ENCODE assay signal across 8 cellular contexts in genomic region chr11:2533642-2534115, GRCh38.
DNase-seq lines count a peak whose midpoint lies in the region; ATAC-seq and TF ChIP-seq lines count a peak whose summit lies in the region.

No MANE protein-coding gene starts in this region.

- CTCF ChIA-PET in HEK293 (lab: Yijun Ruan, JAX) = interaction anchor here (0.5 to 7.0 kb wide), 36 partner anchors 10 to 875 kb away, joined by 3 to 456 read pairs (median 4); partner anchors contain the start of genes CDKN1C and PHLDA2

- H3K4me3 ChIP-seq in AG10803 (ENCODE audit: low read length) = peak overlapping the region; percentile 5; the same call in 1 of the 2 replicates
- H3K4me3 ChIP-seq in HEK293 (ENCODE audit: low read depth, low read length) = peak overlapping the region; percentile 4; the same call in 1 of the 2 replicates
- H3K4me3 ChIP-seq in fibroblast of lung (replicated peaks in 1 of 4; ENCODE audit: control extremely low read depth in 1 of 4, insufficient read depth in 1 of 4, low read depth in 3 of 4, low read length in 4 of 4) = no peak overlapping the region

- POLR2A ChIA-PET in HEK293 (lab: Yijun Ruan, JAX) = interaction anchor here (0.6 to 2.8 kb wide), 10 partner anchors 166 to 458 kb away, joined by 3 to 15 read pairs (median 5); partner anchors contain the start of genes CDKN1C, KCNQ1OT1, NAP1L4 and PHLDA2

- TF ChIP-seq CTCF in AG10803 (conservative IDR thresholded peaks at IDR 0.05; ENCODE audit: low read length) = no peak
- no peak for TF ChIP-seq CTCF in HEK293 (tag by site-specific recombination; IDR thresholded peaks at IDR 0.05)
- no peak for TF ChIP-seq CTCF in fibroblast of lung (conservative IDR thresholded peaks at IDR 0.05 in 1 of 2, IDR thresholded peaks at IDR 0.05 in 1 of 2; ENCODE audit: low read depth in 1 of 2, low read length in 2 of 2)
- no peak for TF ChIP-seq CTCF in natural killer cell (IDR thresholded peaks at IDR 0.05)

- peak overlapping the region; percentile 91 for H3K4me3 Mint-ChIP-seq in natural killer cell

- peak; percentile 44 to 56 (median 54) for ATAC-seq in natural killer cell
- ATAC-seq in HG02759 (IDR thresholded peaks at IDR 0.05; ENCODE audit: unreplicated experiment) = no peak
- ATAC-seq in GM21526 (IDR thresholded peaks at IDR 0.05; ENCODE audit: low FRiP score, unreplicated experiment) = no peak

- H3K9ac ChIP-seq in fibroblast of lung (ENCODE audit: insufficient read depth, low read length) = no peak overlapping the region

- no peaks in the 10 kb centered on the region for H3K9me3 Mint-ChIP-seq in natural killer cell

- H3K4me1 ChIP-seq in HEK293 (ENCODE audit: control insufficient read depth, insufficient read depth, low read length) (no peaks in the 10 kb centered on the region), fibroblast of lung (ENCODE audit: control insufficient read depth, extremely low read depth, insufficient read depth, low read length) (peaks cover 11% of the 10 kb centered on the region)

- peaks cover 12 to 15% of the 10 kb centered on the region in 2 donors for H3K4me1 Mint-ChIP-seq in natural killer cell

- intact Hi-C loops in natural killer cell (cut with micrococcal nuclease) = loop anchor here (1.0 to 2.0 kb wide), 5 partner anchors 355 to 883 kb away; no protein-coding TSS in a partner anchor

- peak overlapping the region; percentile 25 for H2AFZ ChIP-seq in fibroblast of lung (ENCODE audit: low read length)

- no peaks in the 10 kb centered on the region for H4K20me1 ChIP-seq in fibroblast of lung (ENCODE audit: control insufficient read depth, extremely low read depth, insufficient read depth, low read length)

- no peaks in the 10 kb centered on the region for H3K79me2 ChIP-seq in fibroblast of lung (ENCODE audit: control insufficient read depth, insufficient read depth, low read length)

- no peaks in the 10 kb centered on the region for H3K36me3 ChIP-seq in HEK293 (ENCODE audit: control insufficient read depth in 2 of 2, insufficient read depth in 1 of 2, low read length in 2 of 2)
- H3K36me3 ChIP-seq in fibroblast of lung (ENCODE audit: control insufficient read depth, insufficient read depth, low read length) = no peaks in the 10 kb centered on the region

- H3K27ac Mint-ChIP-seq in natural killer cell = no peak overlapping the region

- DNase-seq in AG10803 (ENCODE audit: low read depth) = peak; percentile 90
- peak; percentile 54 for DNase-seq in T1000 (lab: John Stamatoyannopoulos, UW)
- DNase-seq in fibroblast of lung (ENCODE audit: low read depth in 2 of 2) = peak; percentile 89 to 93
- DNase-seq in natural killer cell = peak; percentile 41
- DNase-seq in NCI-H128 (lab: John Stamatoyannopoulos, UW; ENCODE audit: unreplicated experiment) = no peak

- H3K36me3 Mint-ChIP-seq in natural killer cell = no peaks in the 10 kb centered on the region

- H3K27me3 Mint-ChIP-seq in natural killer cell (ENCODE audit: low read depth in 2 of 2) = peaks cover 11 to 13% of the 10 kb centered on the region in 2 donors

- H3K27ac ChIP-seq in HEK293 (ENCODE audit: extremely low read depth, low read depth, low read length) (no peak overlapping the region), fibroblast of lung (ENCODE audit: insufficient read depth, low read length) (peak overlapping the region; percentile 56)

- H3K9me3 ChIP-seq in HEK293 (ENCODE audit: control insufficient read depth, insufficient read depth, low read depth, low read length) = no peaks in the 10 kb centered on the region
- H3K9me3 ChIP-seq in fibroblast of lung (ENCODE audit: control insufficient read depth, insufficient read depth, low read depth, low read length) = no peaks in the 10 kb centered on the region

- H3K27me3 ChIP-seq in fibroblast of lung (ENCODE audit: control insufficient read depth, insufficient read depth, low read length) = no peaks in the 10 kb centered on the region

- H3K4me2 ChIP-seq in fibroblast of lung (ENCODE audit: extremely low read depth, insufficient read depth, low read length) = peak overlapping the region; percentile 70

TF ChIP-seq in HEK293, 187 proteins besides CTCF, POLR2A, EP300 and RAD21 (continues in another document):
- TF ChIP-seq, protein P1, sequence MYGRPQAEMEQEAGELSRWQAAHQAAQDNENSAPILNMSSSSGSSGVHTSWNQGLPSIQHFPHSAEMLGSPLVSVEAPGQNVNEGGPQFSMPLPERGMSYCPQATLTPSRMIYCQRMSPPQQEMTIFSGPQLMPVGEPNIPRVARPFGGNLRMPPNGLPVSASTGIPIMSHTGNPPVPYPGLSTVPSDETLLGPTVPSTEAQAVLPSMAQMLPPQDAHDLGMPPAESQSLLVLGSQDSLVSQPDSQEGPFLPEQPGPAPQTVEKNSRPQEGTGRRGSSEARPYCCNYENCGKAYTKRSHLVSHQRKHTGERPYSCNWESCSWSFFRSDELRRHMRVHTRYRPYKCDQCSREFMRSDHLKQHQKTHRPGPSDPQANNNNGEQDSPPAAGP (tag by site-specific recombination; IDR thresholded peaks at IDR 0.05) = peak; percentile 40; the same call in 1 of the 2 replicates
- TF ChIP-seq, protein P2, sequence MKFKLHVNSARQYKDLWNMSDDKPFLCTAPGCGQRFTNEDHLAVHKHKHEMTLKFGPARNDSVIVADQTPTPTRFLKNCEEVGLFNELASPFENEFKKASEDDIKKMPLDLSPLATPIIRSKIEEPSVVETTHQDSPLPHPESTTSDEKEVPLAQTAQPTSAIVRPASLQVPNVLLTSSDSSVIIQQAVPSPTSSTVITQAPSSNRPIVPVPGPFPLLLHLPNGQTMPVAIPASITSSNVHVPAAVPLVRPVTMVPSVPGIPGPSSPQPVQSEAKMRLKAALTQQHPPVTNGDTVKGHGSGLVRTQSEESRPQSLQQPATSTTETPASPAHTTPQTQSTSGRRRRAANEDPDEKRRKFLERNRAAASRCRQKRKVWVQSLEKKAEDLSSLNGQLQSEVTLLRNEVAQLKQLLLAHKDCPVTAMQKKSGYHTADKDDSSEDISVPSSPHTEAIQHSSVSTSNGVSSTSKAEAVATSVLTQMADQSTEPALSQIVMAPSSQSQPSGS (tag by site-specific recombination; IDR thresholded peaks at IDR 0.05; ENCODE audit: low read depth) = peak; percentile 87
- TF ChIP-seq IKZF3 (tag by site-specific recombination; IDR thresholded peaks at IDR 0.05) (peak; percentile 74), KLF1 (tag by site-specific recombination; IDR thresholded peaks at IDR 0.05) (peak; percentile 40), GLIS1 (tag by site-specific recombination; IDR thresholded peaks at IDR 0.05) (peak; percentile 80), ZNF488 (tag by site-specific recombination; IDR thresholded peaks at IDR 0.05) (no peak), ZNF302 (tag by site-specific recombination; IDR thresholded peaks at IDR 0.05; ENCODE audit: low read depth) (no peak), SP7 (tag by site-specific recombination; IDR thresholded peaks at IDR 0.05) (0 out of 2 replicates have a peak, but pooled peaks have one; percentile 41), ZNF10 (tag by site-specific recombination; IDR thresholded peaks at IDR 0.05) (no peak), ZXDB (tag by site-specific recombination; IDR thresholded peaks at IDR 0.05) (0 out of 2 replicates have a peak, but pooled peaks have one; percentile 15), OSR2 (tag by site-specific recombination; IDR thresholded peaks at IDR 0.05) (no peak), ZNF626 (tag by site-specific recombination; IDR thresholded peaks at IDR 0.05) (no peak), TRIM28 (IDR thresholded peaks at IDR 0.05; ENCODE audit: borderline replicate concordance, low read length) (peak; percentile 34; the same call in 1 of the 2 replicates), HOXC10 (CRISPR knock-in tag; IDR thresholded peaks at IDR 0.05) (no peak), FEZF1 (tag by site-specific recombination; IDR thresholded peaks at IDR 0.05) (peak; percentile 76), ZNF366 (tag by site-specific recombination; conservative IDR thresholded peaks at IDR 0.05) (0 out of 2 replicates have a peak, but pooled peaks have one; percentile 27), KLF8 (tag by site-specific recombination; IDR thresholded peaks at IDR 0.05) (0 out of 2 replicates have a peak, but pooled peaks have one; percentile 20), ZNF341 (tag by site-specific recombination; IDR thresholded peaks at IDR 0.05; ENCODE audit: low read depth) (0 out of 2 replicates have a peak, but pooled peaks have one; percentile 37), ZEB2 (tag by site-specific recombination; IDR thresholded peaks at IDR 0.05) (peak; percentile 40; the same call in 1 of the 2 replicates), GLIS2 (tag by site-specific recombination; IDR thresholded peaks at IDR 0.05) (peak; percentile 53), ZIC2 (tag by site-specific recombination; IDR thresholded peaks at IDR 0.05) (peak; percentile 68)
- TF ChIP-seq, protein P3, sequence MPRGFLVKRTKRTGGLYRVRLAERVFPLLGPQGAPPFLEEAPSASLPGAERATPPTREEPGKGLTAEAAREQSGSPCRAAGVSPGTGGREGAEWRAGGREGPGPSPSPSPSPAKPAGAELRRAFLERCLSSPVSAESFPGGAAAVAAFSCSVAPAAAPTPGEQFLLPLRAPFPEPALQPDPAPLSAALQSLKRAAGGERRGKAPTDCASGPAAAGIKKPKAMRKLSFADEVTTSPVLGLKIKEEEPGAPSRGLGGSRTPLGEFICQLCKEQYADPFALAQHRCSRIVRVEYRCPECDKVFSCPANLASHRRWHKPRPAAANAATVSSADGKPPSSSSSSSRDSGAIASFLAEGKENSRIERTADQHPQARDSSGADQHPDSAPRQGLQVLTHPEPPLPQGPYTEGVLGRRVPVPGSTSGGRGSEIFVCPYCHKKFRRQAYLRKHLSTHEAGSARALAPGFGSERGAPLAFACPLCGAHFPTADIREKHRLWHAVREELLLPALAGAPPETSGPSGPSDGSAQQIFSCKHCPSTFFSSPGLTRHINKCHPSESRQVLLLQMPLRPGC (tag by site-specific recombination; IDR thresholded peaks at IDR 0.05) = peak; percentile 58; the same call in 1 of the 2 replicates

Comparison
In these comparisons a context has a peak if more than half of its experiments do, and no peak if none do; other contexts are left out.
1. H3K4me3 ChIP-seq: peak in AG10803 (single experiment) and HEK293 (single experiment); none in fibroblast of lung (0 of 4).
2. ATAC-seq: peak in natural killer cell (3 of 3); none in HG02759 (single experiment) and GM21526 (single experiment).